Comparison of ENCODE assay signal across 8 cellular contexts in the genomic region with DNA sequence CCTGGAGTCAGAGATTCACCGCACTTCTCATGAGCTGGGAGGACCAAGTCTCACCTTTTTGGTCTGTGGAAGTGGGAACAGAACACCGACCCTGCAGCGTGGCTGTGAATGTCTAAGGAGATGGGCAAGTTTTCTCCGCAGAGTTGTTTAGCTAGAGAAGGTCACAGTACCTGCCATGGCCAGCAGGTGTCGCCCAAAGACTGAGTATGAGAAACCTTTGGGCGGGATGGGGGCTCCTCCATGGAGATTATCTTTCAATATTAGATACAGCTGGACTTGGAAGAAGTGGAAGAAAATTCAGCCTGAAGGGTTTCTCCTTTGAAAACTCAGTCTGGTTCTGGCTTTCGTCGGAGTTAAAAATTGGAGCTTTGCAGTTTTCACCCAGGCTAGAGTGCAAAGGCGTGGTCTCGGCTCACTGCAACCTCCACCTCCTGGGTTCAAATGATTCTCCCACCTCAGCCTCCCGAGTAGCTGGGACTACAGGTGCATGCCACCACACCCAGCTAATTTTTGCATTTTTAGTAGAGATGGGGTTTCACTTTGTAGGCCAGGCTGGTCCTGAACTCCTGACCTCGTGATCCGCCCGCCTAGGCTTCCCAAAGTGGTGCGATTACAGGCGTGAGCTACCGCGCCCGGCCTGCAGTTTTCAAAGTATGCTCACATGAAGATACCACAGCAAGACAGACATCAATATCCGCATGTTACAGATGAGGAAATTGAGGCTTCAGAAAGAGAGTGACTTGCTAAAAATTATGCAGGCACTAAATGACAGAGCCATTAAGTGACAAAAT. TPM values are rescaled to one million over a fixed set of nuclear protein-coding genes. Genes with fewer than 3 reads are reported as not detected.
DNase-seq lines count a peak whose midpoint lies in the region; ATAC-seq, FAIRE-seq and TF ChIP-seq lines count a peak whose summit lies in the region.

No MANE protein-coding gene starts in this region.

- H4K8ac ChIP-seq in neuronal stem cell (ENCODE audit: low read depth, low read length): no peak overlapping the region

- peaks cover 41% of the 10 kb centered on the region for H3K27me3 Mint-ChIP-seq in HFFc6 (ENCODE audit: insufficient read depth)
- peaks cover 5% of the 10 kb centered on the region for H3K27me3 Mint-ChIP-seq in activated T-helper 1 cell treated with anti-CD3 and anti-CD28 coated beads, Interleukin-12 subunit alpha, Interleukin-12 subunit beta, Interleukin-2, Interleukin-4 antibody, amounts not matched to agents 30 ng/mL and 10 ng/mL and 1 ng/mL, durations not matched to agents 14 hours and 24 hours and 36 hours (ENCODE audit: insufficient read depth)

- H3K79me1 ChIP-seq in neuronal stem cell (ENCODE audit: low read depth, low read length): no peaks in the 10 kb centered on the region

- H3K9me3 Mint-ChIP-seq in HFFc6: no peaks in the 10 kb centered on the region
- H3K9me3 Mint-ChIP-seq in activated T-helper 1 cell treated with anti-CD3 and anti-CD28 coated beads, Interleukin-12 subunit alpha, Interleukin-12 subunit beta, Interleukin-2, Interleukin-4 antibody, amounts not matched to agents 30 ng/mL and 10 ng/mL and 1 ng/mL, durations not matched to agents 14 hours and 24 hours and 36 hours: no peaks in the 10 kb centered on the region

- intact Hi-C loops in activated T-helper 1 cell treated with anti-CD3 and anti-CD28 coated beads, Interleukin-12 subunit alpha, Interleukin-12 subunit beta, Interleukin-2, Interleukin-4 antibody, amounts not matched to agents 30 ng/mL and 10 ng/mL and 1 ng/mL, durations not matched to agents 14 hours and 24 hours and 36 hours (cut with micrococcal nuclease): loop anchor here (1.0 to 5.0 kb wide), 5 partner anchors 10 to 365 kb away; no protein-coding TSS in a partner anchor
- intact Hi-C loops in tibial artery (cut with DNase I; ENCODE audit: low total_unique reads): no loop called here

- no peak overlapping the region for H4K91ac ChIP-seq in neuronal stem cell (ENCODE audit: low read depth, low read length, poor library complexity)

- DNase-seq in COLO668 (lab: John Stamatoyannopoulos, UW; ENCODE audit: unreplicated experiment) (peak; percentile 75), HFFc6 (peak; percentile 35), RCC 7860 (ENCODE audit: low spot score) (peak; percentile 38), fibroblast of the aortic adventitia (ENCODE audit: low read depth) (peak; percentile 78), neuronal stem cell (ENCODE audit: low spot score) (peak; percentile 60), tibial artery (peak in 1 of 2 donors; percentile 89)
- peak; percentile 53 for DNase-seq in activated T-helper 1 cell treated with anti-CD3 and anti-CD28 coated beads, Interleukin-12 subunit alpha, Interleukin-12 subunit beta, Interleukin-2, Interleukin-4 antibody, amounts not matched to agents 30 ng/mL and 10 ng/mL and 1 ng/mL, durations not matched to agents 14 hours and 24 hours and 36 hours (ENCODE audit: low spot score)

- H3K9me3 ChIP-seq in neuronal stem cell (replicated peaks in 1 of 2; ENCODE audit: control insufficient read depth in 2 of 2, insufficient read depth in 1 of 2, low read depth in 1 of 2, low read length in 2 of 2): no peaks in the 10 kb centered on the region
- H3K9me3 ChIP-seq in tibial artery: no peaks in the 10 kb centered on the region

- H3K27ac Mint-ChIP-seq in HFFc6: no peak overlapping the region
- peak overlapping the region; percentile 30 for H3K27ac Mint-ChIP-seq in activated T-helper 1 cell treated with anti-CD3 and anti-CD28 coated beads, Interleukin-12 subunit alpha, Interleukin-12 subunit beta, Interleukin-2, Interleukin-4 antibody, amounts not matched to agents 30 ng/mL and 10 ng/mL and 1 ng/mL, durations not matched to agents 14 hours and 24 hours and 36 hours

- H3K23ac ChIP-seq in neuronal stem cell (ENCODE audit: low read depth, low read length, poor library complexity): no peak overlapping the region

- H3K36me3 ChIP-seq in neuronal stem cell (replicated peaks in 1 of 2; ENCODE audit: control insufficient read depth in 2 of 2, insufficient read depth in 2 of 2, low read length in 2 of 2) (no peaks in the 10 kb centered on the region), tibial artery (no peaks in the 10 kb centered on the region)

- H3K4me3 Mint-ChIP-seq in HFFc6: no peak overlapping the region
- H3K4me3 Mint-ChIP-seq in activated T-helper 1 cell treated with anti-CD3 and anti-CD28 coated beads, Interleukin-12 subunit alpha, Interleukin-12 subunit beta, Interleukin-2, Interleukin-4 antibody, amounts not matched to agents 30 ng/mL and 10 ng/mL and 1 ng/mL, durations not matched to agents 14 hours and 24 hours and 36 hours: no peak overlapping the region

- no peak overlapping the region for H2AFZ ChIP-seq in neuronal stem cell (ENCODE audit: low read length)

- WGBS in neuronal stem cell (ENCODE audit: extremely low coverage in 2 of 2, insufficient read length in 2 of 2, insufficient replicate concordance in 1 of 2), 2 donors: no CpG with 5 or more reads among the region's 20 CpGs

- H3K4ac ChIP-seq in neuronal stem cell (ENCODE audit: low read length): no peak overlapping the region

- ATAC-seq in HG03521 (IDR thresholded peaks at IDR 0.05; ENCODE audit: unreplicated experiment): no peak

- H2AK5ac ChIP-seq in neuronal stem cell (ENCODE audit: low read depth, low read length): no peak overlapping the region

- H3K4me2 ChIP-seq in neuronal stem cell (ENCODE audit: insufficient read depth, low read length, poor library complexity, severe bottlenecking): no peak overlapping the region

- H3K14ac ChIP-seq in neuronal stem cell (ENCODE audit: low read length): no peak overlapping the region

- H3K9ac ChIP-seq in neuronal stem cell (ENCODE audit: low read depth, low read length, poor library complexity): no peak overlapping the region

- no peak overlapping the region for H2BK15ac ChIP-seq in neuronal stem cell (ENCODE audit: low read length)

- no peak overlapping the region for H2BK120ac ChIP-seq in neuronal stem cell (ENCODE audit: low read depth, low read length)

- H3K27ac ChIP-seq in neuronal stem cell (replicated peaks; ENCODE audit: low read length) (no peak overlapping the region), tibial artery (no peak overlapping the region)

- no peak for FAIRE-seq in RCC 7860 (lab: Jason Lieb, UNC)

- no peak overlapping the region for H2BK5ac ChIP-seq in neuronal stem cell (ENCODE audit: low read length)

- H3K27me3 ChIP-seq in neuronal stem cell (ENCODE audit: control insufficient read depth in 3 of 3, insufficient read depth in 3 of 3, low read depth in 1 of 3, low read length in 3 of 3): peaks cover 0 to 32% (median 3%) of the 10 kb centered on the region in 3 experiments
- H3K27me3 ChIP-seq in tibial artery: peaks cover 0 to 33% of the 10 kb centered on the region in 2 donors

- no peaks in the 10 kb centered on the region for H3K4me1 Mint-ChIP-seq in HFFc6 (ENCODE audit: low read depth)
- peaks cover 33% of the 10 kb centered on the region for H3K4me1 Mint-ChIP-seq in activated T-helper 1 cell treated with anti-CD3 and anti-CD28 coated beads, Interleukin-12 subunit alpha, Interleukin-12 subunit beta, Interleukin-2, Interleukin-4 antibody, amounts not matched to agents 30 ng/mL and 10 ng/mL and 1 ng/mL, durations not matched to agents 14 hours and 24 hours and 36 hours (ENCODE audit: low read depth)

- no peak overlapping the region for H3K18ac ChIP-seq in neuronal stem cell (ENCODE audit: low read length)

- H2BK12ac ChIP-seq in neuronal stem cell (ENCODE audit: low read length): no peak overlapping the region

- TF ChIP-seq CTCF in HFFc6 (IDR thresholded peaks at IDR 0.05): peak; percentile 95
- TF ChIP-seq CTCF in fibroblast of the aortic adventitia (IDR thresholded peaks at IDR 0.05; ENCODE audit: insufficient read depth, low read length): peak; percentile 88
- TF ChIP-seq CTCF in tibial artery (IDR thresholded peaks at IDR 0.05): peak; percentile 78 to 85

- H3K4me1 ChIP-seq in neuronal stem cell (ENCODE audit: control insufficient read depth in 2 of 2, insufficient read depth in 1 of 2, low read depth in 1 of 2, low read length in 2 of 2) (peaks cover 0 to 4% of the 10 kb centered on the region in 2 donors), tibial artery (peaks cover 0 to 5% (median 3%) of the 10 kb centered on the region in 4 donors)

- H3K4me3 ChIP-seq in fibroblast of the aortic adventitia (ENCODE audit: low read depth, low read length) (no peak overlapping the region), neuronal stem cell (ENCODE audit: low read length in 2 of 2) (no peak overlapping the region), tibial artery (no peak overlapping the region)

- H3K36me3 Mint-ChIP-seq in HFFc6 (ENCODE audit: low read depth): no peaks in the 10 kb centered on the region
- H3K36me3 Mint-ChIP-seq in activated T-helper 1 cell treated with anti-CD3 and anti-CD28 coated beads, Interleukin-12 subunit alpha, Interleukin-12 subunit beta, Interleukin-2, Interleukin-4 antibody, amounts not matched to agents 30 ng/mL and 10 ng/mL and 1 ng/mL, durations not matched to agents 14 hours and 24 hours and 36 hours (ENCODE audit: low read depth): no peaks in the 10 kb centered on the region

RNA-seq across cellular contexts. Expression of gene DSCAML1, which starts 10.7 kb away (rescaled TPM):
- not detected for total RNA-seq in HFFc6 (2021; fragmentation: NEBNext Ultra II Directional; extraction: Animal tissue kit (Norgen Biotek cat#: 25700))
- not detected in 2 replicates for total RNA-seq in activated T-helper 1 cell treated with anti-CD3 and anti-CD28 coated beads, Interleukin-12 subunit alpha, Interleukin-12 subunit beta, Interleukin-2, Interleukin-4 antibody, amounts not matched to agents 30 ng/mL and 10 ng/mL and 1 ng/mL, durations not matched to agents 14 hours and 24 hours and 36 hours
- total RNA-seq in fibroblast of the aortic adventitia (ENCODE audit: low replicate concordance): not detected in 2 replicates
- 0.47 TPM for polyA plus RNA-seq in neuronal stem cell (2013, experiment 1 of 2)
- polyA plus RNA-seq in neuronal stem cell (2013, experiment 2 of 2): 0.50 TPM

RNA-seq across cellular contexts. Expression of gene FXYD2, which starts 16.9 kb away (rescaled TPM):
- total RNA-seq in HFFc6 (2021; fragmentation: NEBNext Ultra II Directional; extraction: Animal tissue kit (Norgen Biotek cat#: 25700)): under 1 TPM in 1 of 6 experiments, not detected in 5; 0.40 TPM
- total RNA-seq in activated T-helper 1 cell treated with anti-CD3 and anti-CD28 coated beads, Interleukin-12 subunit alpha, Interleukin-12 subunit beta, Interleukin-2, Interleukin-4 antibody, amounts not matched to agents 30 ng/mL and 10 ng/mL and 1 ng/mL, durations not matched to agents 14 hours and 24 hours and 36 hours: 3.4 and 3.6 TPM in 2 replicates
- not detected in 2 replicates for total RNA-seq in fibroblast of the aortic adventitia (ENCODE audit: low replicate concordance)
- polyA plus RNA-seq in neuronal stem cell (2013, experiment 1 of 2): 4.1 TPM
- polyA plus RNA-seq in neuronal stem cell (2013, experiment 2 of 2): 3.3 TPM
